1 cellular context compared by ENCODE assay signal in the genomic region with DNA sequence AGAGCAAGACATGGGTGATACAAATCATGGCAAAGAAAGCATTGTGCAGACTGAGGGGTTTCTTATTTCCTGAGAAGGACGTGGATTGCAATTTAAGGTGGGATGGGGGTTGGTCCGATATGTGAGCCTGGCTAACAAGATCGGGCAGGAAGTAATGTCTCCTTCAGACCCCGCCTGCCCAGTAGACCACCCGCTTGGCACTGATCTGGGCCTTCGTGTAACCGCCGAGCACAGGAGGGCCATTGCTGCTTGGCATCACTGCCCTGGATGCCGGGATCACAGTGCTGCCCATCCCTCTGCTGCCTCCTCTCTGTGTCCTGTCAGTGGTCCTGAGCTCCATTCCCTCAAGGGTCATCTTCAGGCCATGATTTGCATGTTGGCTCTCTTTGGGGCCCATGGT.
TF ChIP-seq lines count a peak whose summit lies in the region.

No MANE protein-coding gene starts in this region.

TF ChIP-seq in A549, 52 proteins besides CTCF, POLR2A, EP300 and RAD21 (continued from another document):
- TF ChIP-seq EHF (CRISPR knock-in tag; IDR thresholded peaks at IDR 0.05) = no peak
- no peak for TF ChIP-seq KDM5A (IDR thresholded peaks at IDR 0.05)
- no peak for TF ChIP-seq RARB (CRISPR knock-in tag; IDR thresholded peaks at IDR 0.05)
- no peak for TF ChIP-seq CHD4 (IDR thresholded peaks at IDR 0.05; ENCODE audit: borderline replicate concordance)
- no peak for TF ChIP-seq CBX2 (IDR thresholded peaks at IDR 0.05; ENCODE audit: borderline replicate concordance, low read depth)
- TF ChIP-seq FOSB (CRISPR knock-in tag; IDR thresholded peaks at IDR 0.05) = no peak
- TF ChIP-seq POLR2AphosphoS2 (conservative IDR thresholded peaks at IDR 0.05; ENCODE audit: low read length) = no peak
